In the genomic region with DNA sequence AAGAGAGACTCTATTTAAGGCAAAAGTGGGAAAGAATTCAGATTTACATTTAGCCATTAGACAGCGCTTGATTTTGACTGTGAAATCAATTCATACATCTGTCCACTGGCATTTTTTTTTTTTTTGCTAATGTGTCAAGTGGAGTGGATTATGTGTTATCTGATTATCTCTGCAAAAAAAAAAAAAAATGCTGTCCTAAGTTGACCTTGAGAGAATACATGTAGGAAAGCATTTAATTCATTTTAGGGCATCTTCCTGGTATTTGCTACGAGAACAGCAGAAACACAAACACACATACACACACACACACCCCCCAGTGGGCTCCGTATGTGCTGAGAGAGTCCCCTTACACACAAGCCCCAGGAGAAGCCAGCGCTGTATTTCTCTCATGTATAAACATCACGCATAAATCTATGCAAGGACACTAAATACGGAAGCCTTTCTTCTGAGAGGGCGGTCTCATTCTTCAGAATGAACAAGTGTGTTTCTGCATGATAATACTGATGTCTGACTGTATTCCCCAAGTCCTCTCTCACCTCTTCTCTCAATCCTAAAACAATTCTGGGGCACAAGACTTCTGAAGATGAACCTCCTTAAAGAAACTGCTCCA, we compare ENCODE assay signal across 16 cellular contexts.
"Had no signal": no experiment of that assay in that cellular context is flagged by ENCODE, and none has a peak within 500 bp of the region (broad histone marks: within the 10 kb centered on the region; RNA-seq: fewer than 3 reads in every experiment).

No MANE protein-coding gene starts in this region.

- H3K4me3 ChIP-seq: coronary artery, esophagus muscularis mucosa, gastroesophageal sphincter, left lung, lower lobe of right lung, smooth muscle cell, suprapubic skin, tibial artery, upper lobe of right lung, vagina had no signal

- DNase-seq: effector CD8-positive, alpha-beta T cell; glutamatergic neuron; left lung; lower lobe of right lung; natural killer cell; right cardiac atrium; stimulated activated CD4-positive, alpha-beta T cell treated with anti-CD3 and anti-CD28 coated beads, Interleukin-2, amount 100 ng/mL, for 48 hours; stimulated activated naive CD4-positive, alpha-beta T cell treated with Interleukin-2 at 50 U/mL for 16 hours; tibial artery; upper lobe of right lung had no signal

- H3K36me3 ChIP-seq: esophagus muscularis mucosa, gastroesophageal sphincter, left lung, lower lobe of right lung, suprapubic skin, tibial artery, upper lobe of right lung, vagina had no signal

- H3K27me3 ChIP-seq: esophagus muscularis mucosa, gastroesophageal sphincter, left lung, suprapubic skin, tibial artery, upper lobe of right lung, vagina had no signal

- H3K4me1 ChIP-seq: left lung, suprapubic skin had no signal

- H3K9me3 ChIP-seq: esophagus muscularis mucosa, gastroesophageal sphincter, left lung, lower lobe of right lung, suprapubic skin, tibial artery, upper lobe of right lung, vagina had no signal

- H3K27ac ChIP-seq: esophagus muscularis mucosa, gastroesophageal sphincter, left lung, lower lobe of right lung, suprapubic skin, upper lobe of right lung, vagina had no signal
